ENCODE assay signal across 8 cellular contexts in the genomic region with DNA sequence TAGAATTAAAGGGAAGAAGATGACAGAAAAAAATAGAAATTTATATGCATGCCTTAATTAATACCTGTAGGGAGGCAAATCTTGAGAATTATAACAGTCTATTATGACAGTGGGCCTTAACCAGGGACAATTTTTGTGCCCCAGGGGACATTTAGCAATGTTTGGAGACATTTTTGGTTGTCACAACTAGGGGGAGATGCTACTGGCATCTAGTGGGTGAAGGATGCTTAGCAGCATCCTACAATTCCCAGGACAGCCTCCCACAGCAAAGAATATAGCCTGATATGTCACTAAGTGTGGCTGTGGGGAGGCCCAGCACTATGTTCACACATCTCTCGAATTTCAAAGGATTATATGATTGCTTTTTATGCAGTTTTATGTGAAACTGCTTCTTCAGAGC. TPM values are rescaled to one million over a fixed set of nuclear protein-coding genes. Genes with fewer than 3 reads are reported as not detected.
A peak's percentile ranks its signal among the peaks of the same experiment; 100 is the strongest.
DNase-seq lines count a peak whose midpoint lies in the region; ATAC-seq and TF ChIP-seq lines count a peak whose summit lies in the region.

No MANE protein-coding gene starts in this region.

- peaks cover 43% of the 10 kb centered on the region for H3K4me1 Mint-ChIP-seq in activated CD8-positive, alpha-beta memory T cell treated with anti-CD3 and anti-CD28 coated beads, Interleukin-2, amount 10 ng/mL, durations not matched to agents 7 days and 5 days
- H3K4me1 Mint-ChIP-seq in brain (peaks cover 12% of the 10 kb centered on the region), nephron progenitor cell (no peaks in the 10 kb centered on the region)

- H3K9ac ChIP-seq in colonic mucosa (ENCODE audit: low read depth in 2 of 2, low read length in 2 of 2), result no peak overlapping the region

- H3K4me1 ChIP-seq in colonic mucosa, result no peaks in the 10 kb centered on the region

- ATAC-seq in activated CD8-positive, alpha-beta memory T cell treated with anti-CD3 and anti-CD28 coated beads, Interleukin-2, amount 10 ng/mL, durations not matched to agents 7 days and 5 days, result peak; percentile 34
- no peak for ATAC-seq in HG03457 (IDR thresholded peaks at IDR 0.05; ENCODE audit: unreplicated experiment)

- no peaks in the 10 kb centered on the region for H3K9me3 ChIP-seq in colonic mucosa

- intact Hi-C loops in colonic mucosa (cut with DNase I), result no loop called here

- H3K36me3 ChIP-seq in colonic mucosa, result no peaks in the 10 kb centered on the region

- H3K36me3 Mint-ChIP-seq in activated CD8-positive, alpha-beta memory T cell treated with anti-CD3 and anti-CD28 coated beads, Interleukin-2, amount 10 ng/mL, durations not matched to agents 7 days and 5 days, result peaks cover 8% of the 10 kb centered on the region
- H3K36me3 Mint-ChIP-seq in brain, result peaks cover 12% of the 10 kb centered on the region
- peaks cover 7% of the 10 kb centered on the region for H3K36me3 Mint-ChIP-seq in nephron progenitor cell (ENCODE audit: low read depth)

- CTCF ChIA-PET in activated CD8-positive, alpha-beta memory T cell treated with anti-CD3 and anti-CD28 coated beads, Interleukin-2, amount 10 ng/mL, durations not matched to agents 7 days and 5 days (lab: Charles Lee), result no interaction called here

- H3K27me3 ChIP-seq in colonic mucosa, result no peaks in the 10 kb centered on the region

- H3K4me3 Mint-ChIP-seq in activated CD8-positive, alpha-beta memory T cell treated with anti-CD3 and anti-CD28 coated beads, Interleukin-2, amount 10 ng/mL, durations not matched to agents 7 days and 5 days, result no peak overlapping the region
- H3K4me3 Mint-ChIP-seq in brain (no peak overlapping the region), nephron progenitor cell (no peak overlapping the region)

- H3K4me3 ChIP-seq in NB4 (ENCODE audit: low read depth, low read length) (no peak overlapping the region), colonic mucosa (no peak overlapping the region)

- DNase-seq in activated CD8-positive, alpha-beta memory T cell treated with anti-CD3 and anti-CD28 coated beads, Interleukin-2, amount 10 ng/mL, durations not matched to agents 7 days and 5 days, result no peak
- DNase-seq in activated CD8-positive, alpha-beta memory T cell treated with anti-CD3 and anti-CD28 coated beads, Interleukin-2, amount 50 U/mL, for 48 hours, result no peak
- DNase-seq in NB4 (ENCODE audit: low read depth) (peak; percentile 59), nephron progenitor cell (no peak), colonic mucosa (no peak), cortex of kidney (lab: John Stamatoyannopoulos, UW) (no peak)

- TF ChIP-seq CTCF in NB4 (IDR thresholded peaks at IDR 0.05; ENCODE audit: low read depth, low read length) (peak; percentile 36), brain (conservative IDR thresholded peaks at IDR 0.05) (peak; percentile 39 to 69), nephron progenitor cell (IDR thresholded peaks at IDR 0.05) (peak; percentile 19), colonic mucosa (IDR thresholded peaks at IDR 0.05) (no peak)

- H3K27ac Mint-ChIP-seq in activated CD8-positive, alpha-beta memory T cell treated with anti-CD3 and anti-CD28 coated beads, Interleukin-2, amount 10 ng/mL, durations not matched to agents 7 days and 5 days, result peak overlapping the region; percentile 86
- H3K27ac Mint-ChIP-seq in brain (peak overlapping the region in 3 of 5 experiments; percentile 56 to 88 (median 74)), nephron progenitor cell (no peak overlapping the region)

- no peaks in the 10 kb centered on the region for H3K9me3 Mint-ChIP-seq in activated CD8-positive, alpha-beta memory T cell treated with anti-CD3 and anti-CD28 coated beads, Interleukin-2, amount 10 ng/mL, durations not matched to agents 7 days and 5 days (ENCODE audit: low read depth)
- H3K9me3 Mint-ChIP-seq in brain (no peaks in the 10 kb centered on the region), nephron progenitor cell (peaks cover 8% of the 10 kb centered on the region)

- no peaks in the 10 kb centered on the region for H3K27me3 Mint-ChIP-seq in activated CD8-positive, alpha-beta memory T cell treated with anti-CD3 and anti-CD28 coated beads, Interleukin-2, amount 10 ng/mL, durations not matched to agents 7 days and 5 days
- no peaks in the 10 kb centered on the region for H3K27me3 Mint-ChIP-seq in brain
- no peaks in the 10 kb centered on the region for H3K27me3 Mint-ChIP-seq in nephron progenitor cell (ENCODE audit: low read depth, poor library complexity)

- no peak for TF ChIP-seq POLR2A in NB4 (IDR thresholded peaks at IDR 0.05; ENCODE audit: extremely low read depth, insufficient read length)

- no peak overlapping the region for H3K27ac ChIP-seq in colonic mucosa

RNA-seq across cellular contexts. Expression of gene GPR82, which starts 10.5 kb away (rescaled TPM):
- under 1 TPM; 0.21 to 0.47 TPM for total RNA-seq in activated CD8-positive, alpha-beta memory T cell treated with anti-CD3 and anti-CD28 coated beads, Interleukin-2, amount 10 ng/mL, durations not matched to agents 7 days and 5 days
- polyA plus RNA-seq in brain (ENCODE audit: insufficient read depth, low read depth, low replicate concordance), result not detected
- under 1 TPM; 0.20 to 0.56 TPM for total RNA-seq in colonic mucosa

RNA-seq across cellular contexts. Expression of gene GPR34, which starts 45.8 kb away (rescaled TPM):
- total RNA-seq in activated CD8-positive, alpha-beta memory T cell treated with anti-CD3 and anti-CD28 coated beads, Interleukin-2, amount 10 ng/mL, durations not matched to agents 7 days and 5 days, result 1 to 10 TPM in 1 of 2 experiments, under 1 TPM in 1; 0.67 to 1.3 TPM
- polyA plus RNA-seq in brain (ENCODE audit: insufficient read depth, low read depth, low replicate concordance), result 1.7 TPM
- 1 to 10 TPM; 2.3 to 4.7 TPM for total RNA-seq in colonic mucosa
